Comparison of ENCODE assay signal across 31 cellular contexts in the genomic region with DNA sequence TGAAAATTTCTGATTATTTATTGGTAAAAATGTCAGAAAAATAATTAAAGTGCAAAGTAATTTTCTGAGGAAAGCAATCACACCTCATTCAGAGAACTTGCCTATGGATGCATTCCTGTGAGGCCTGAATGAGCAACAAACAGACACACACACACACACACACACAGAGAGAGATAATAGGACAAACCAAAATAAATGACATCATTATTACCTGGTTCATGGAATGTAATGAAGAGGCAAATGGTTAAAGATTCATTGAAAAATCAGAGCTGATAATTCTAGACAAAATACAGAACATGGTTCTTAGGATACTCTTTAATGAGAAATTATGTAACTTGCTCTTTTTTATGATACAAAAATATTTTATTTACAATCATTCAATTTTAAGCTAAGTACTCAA.
"Had no signal": no experiment of that assay in that cellular context is flagged by ENCODE, and none has a peak within 500 bp of the region (broad histone marks: within the 10 kb centered on the region; RNA-seq: fewer than 3 reads in every experiment).

No MANE protein-coding gene starts in this region.

- H3K27ac ChIP-seq: neural progenitor cell, ovary, parathyroid adenoma, psoas muscle, skin epidermis, spleen, suprapubic skin, testis, tibial artery, transverse colon, upper lobe of right lung, uterus had no signal

- H3K4me3 ChIP-seq: neural progenitor cell, ovary, psoas muscle, skin epidermis, smooth muscle cell, spleen, suprapubic skin, testis, tibial artery, transverse colon, upper lobe of right lung, uterus had no signal

- H3K9ac ChIP-seq: neural progenitor cell, parathyroid adenoma had no signal

- H3K36me3 ChIP-seq: neural progenitor cell, ovary, spleen, suprapubic skin, tibial artery, transverse colon, upper lobe of right lung, uterus had no signal

- H3K9me3 Mint-ChIP-seq: nephron; stimulated activated memory B cell treated with anti-CD40 and anti-IgM and Interleukin-4, amounts not matched to agents 10 μg/mL and 1 μg/mL and 100 μg/mL, for 72 hours; stimulated activated naive CD8-positive, alpha-beta T cell treated with anti-CD3 and anti-CD28 coated beads, Interleukin-15, amount 100 ng/mL, for 72 hours; type B pancreatic cell had no signal

- H3K27ac Mint-ChIP-seq: natural killer cell; nephron; neural progenitor cell; progenitor cell of endocrine pancreas; stimulated activated memory B cell treated with anti-CD40 and anti-IgM and Interleukin-4, amounts not matched to agents 10 μg/mL and 1 μg/mL and 100 μg/mL, for 72 hours; stimulated activated naive CD8-positive, alpha-beta T cell treated with anti-CD3 and anti-CD28 coated beads, Interleukin-15, amount 100 ng/mL, for 72 hours; type B pancreatic cell had no signal

- H3K4me3 Mint-ChIP-seq: natural killer cell; nephron; neural progenitor cell; stimulated activated memory B cell treated with anti-CD40 and anti-IgM and Interleukin-4, amounts not matched to agents 10 μg/mL and 1 μg/mL and 100 μg/mL, for 72 hours; stimulated activated naive CD8-positive, alpha-beta T cell treated with anti-CD3 and anti-CD28 coated beads, Interleukin-15, amount 100 ng/mL, for 72 hours; type B pancreatic cell had no signal

- H3K27me3 ChIP-seq: neural progenitor cell, ovary, spleen, suprapubic skin, testis, tibial artery, transverse colon, upper lobe of right lung, uterus had no signal

- H3K36me3 Mint-ChIP-seq: natural killer cell; neural progenitor cell; stimulated activated memory B cell treated with anti-CD40 and anti-IgM and Interleukin-4, amounts not matched to agents 10 μg/mL and 1 μg/mL and 100 μg/mL, for 72 hours; type B pancreatic cell had no signal

- H3K4me1 ChIP-seq: parathyroid adenoma, psoas muscle, spleen, suprapubic skin, testis, tibial artery, transverse colon, upper lobe of right lung, uterus had no signal

- DNase-seq: natural killer cell; occipital lobe; ovary; posterior cingulate gyrus; psoas muscle; right cardiac atrium; spleen; stimulated activated CD4-positive, alpha-beta T cell treated with anti-CD3 and anti-CD28 coated beads, Interleukin-12 subunit alpha, Interleukin-12 subunit beta, amount 100 ng/mL, for 4 hours; stimulated activated CD4-positive, alpha-beta T cell treated with anti-CD3 and anti-CD28 coated beads, Interleukin-1b, Interleukin-23, amount 100 ng/mL, for 48 hours; stimulated activated CD4-positive, alpha-beta T cell treated with anti-CD3 and anti-CD28 coated beads, Interleukin-4, amount 100 ng/mL, for 1 hour; stimulated activated CD4-positive, alpha-beta T cell treated with anti-CD3 and anti-CD28 coated beads, Interleukin-4, amount 100 ng/mL, for 4 hours; stimulated activated CD8-positive, alpha-beta memory T cell treated with anti-CD3 and anti-CD28 coated beads, Interleukin-4, amount 100 ng/mL, for 48 hours; stimulated activated naive CD4-positive, alpha-beta T cell; stimulated activated naive CD8-positive, alpha-beta T cell treated with anti-CD3 and anti-CD28 coated beads, Interleukin-15, amount 100 ng/mL, for 72 hours; stimulated activated naive CD8-positive, alpha-beta T cell treated with anti-CD3 and anti-CD28 coated beads, Interleukin-15, Interleukin-2, amounts not matched to agents 100 U/mL and 50 U/mL, for 24 hours; substantia nigra; testis; tibial artery; transverse colon; upper lobe of right lung; uterus had no signal

- H3K4me1 Mint-ChIP-seq: natural killer cell; nephron; stimulated activated memory B cell treated with anti-CD40 and anti-IgM and Interleukin-4, amounts not matched to agents 10 μg/mL and 1 μg/mL and 100 μg/mL, for 72 hours; stimulated activated naive CD8-positive, alpha-beta T cell treated with anti-CD3 and anti-CD28 coated beads, Interleukin-15, amount 100 ng/mL, for 72 hours had no signal

- H3K9me3 ChIP-seq: ovary, psoas muscle, spleen, suprapubic skin, testis, tibial artery, transverse colon, upper lobe of right lung, uterus had no signal

- ATAC-seq: natural killer cell; psoas muscle; right cardiac atrium; sciatic nerve; stimulated activated memory B cell treated with anti-CD40 and anti-IgM and Interleukin-4, amounts not matched to agents 10 μg/mL and 1 μg/mL and 100 μg/mL, for 72 hours; stimulated activated naive CD8-positive, alpha-beta T cell treated with anti-CD3 and anti-CD28 coated beads, Interleukin-15, amount 100 ng/mL, for 72 hours; stimulated activated naive CD8-positive, alpha-beta T cell treated with anti-CD3 and anti-CD28 coated beads, Interleukin-15, Interleukin-2, amounts not matched to agents 100 U/mL and 50 U/mL, for 24 hours; upper lobe of right lung had no signal

- H3K27me3 Mint-ChIP-seq: progenitor cell of endocrine pancreas; stimulated activated memory B cell treated with anti-CD40 and anti-IgM and Interleukin-4, amounts not matched to agents 10 μg/mL and 1 μg/mL and 100 μg/mL, for 72 hours; stimulated activated naive CD8-positive, alpha-beta T cell treated with anti-CD3 and anti-CD28 coated beads, Interleukin-15, amount 100 ng/mL, for 72 hours had no signal

- H3K4me2 ChIP-seq: neural progenitor cell, smooth muscle cell had no signal

- H3K79me2 ChIP-seq: parathyroid adenoma had no signal
